Comparison of ENCODE assay signal across 1 cellular context in the genomic region with DNA sequence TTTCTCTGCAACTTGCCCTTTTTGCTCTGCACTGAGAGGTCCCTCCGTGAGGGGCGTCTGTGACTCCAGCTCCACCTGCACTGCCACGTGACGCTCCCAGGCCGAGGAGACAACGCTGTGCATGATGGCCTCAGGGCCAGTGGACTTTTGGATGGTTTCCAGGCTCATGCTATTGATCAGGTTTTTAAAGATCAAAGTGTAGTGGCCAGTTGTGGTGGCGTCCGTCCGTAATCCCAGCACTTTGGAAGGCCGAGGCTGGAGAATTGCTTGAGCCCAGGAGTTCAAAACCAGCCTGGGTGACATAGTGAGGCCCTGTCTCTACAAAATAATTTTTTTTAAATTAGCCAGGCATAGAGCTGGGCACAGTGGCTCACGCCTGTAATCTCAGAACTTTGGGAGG.
TF ChIP-seq lines count a peak whose summit lies in the region.

No MANE protein-coding gene starts in this region.

TF ChIP-seq in liver, 16 proteins besides CTCF, POLR2A, EP300 and RAD21 (continued from another document):
- TF ChIP-seq, protein P1, sequence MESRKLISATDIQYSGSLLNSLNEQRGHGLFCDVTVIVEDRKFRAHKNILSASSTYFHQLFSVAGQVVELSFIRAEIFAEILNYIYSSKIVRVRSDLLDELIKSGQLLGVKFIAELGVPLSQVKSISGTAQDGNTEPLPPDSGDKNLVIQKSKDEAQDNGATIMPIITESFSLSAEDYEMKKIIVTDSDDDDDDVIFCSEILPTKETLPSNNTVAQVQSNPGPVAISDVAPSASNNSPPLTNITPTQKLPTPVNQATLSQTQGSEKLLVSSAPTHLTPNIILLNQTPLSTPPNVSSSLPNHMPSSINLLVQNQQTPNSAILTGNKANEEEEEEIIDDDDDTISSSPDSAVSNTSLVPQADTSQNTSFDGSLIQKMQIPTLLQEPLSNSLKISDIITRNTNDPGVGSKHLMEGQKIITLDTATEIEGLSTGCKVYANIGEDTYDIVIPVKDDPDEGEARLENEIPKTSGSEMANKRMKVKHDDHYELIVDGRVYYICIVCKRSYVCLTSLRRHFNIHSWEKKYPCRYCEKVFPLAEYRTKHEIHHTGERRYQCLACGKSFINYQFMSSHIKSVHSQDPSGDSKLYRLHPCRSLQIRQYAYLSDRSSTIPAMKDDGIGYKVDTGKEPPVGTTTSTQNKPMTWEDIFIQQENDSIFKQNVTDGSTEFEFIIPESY (IDR thresholded peaks at IDR 0.05) = peak; percentile 58
TF ChIP-seq in liver: peak in this region for 12.
